In the genomic region with DNA sequence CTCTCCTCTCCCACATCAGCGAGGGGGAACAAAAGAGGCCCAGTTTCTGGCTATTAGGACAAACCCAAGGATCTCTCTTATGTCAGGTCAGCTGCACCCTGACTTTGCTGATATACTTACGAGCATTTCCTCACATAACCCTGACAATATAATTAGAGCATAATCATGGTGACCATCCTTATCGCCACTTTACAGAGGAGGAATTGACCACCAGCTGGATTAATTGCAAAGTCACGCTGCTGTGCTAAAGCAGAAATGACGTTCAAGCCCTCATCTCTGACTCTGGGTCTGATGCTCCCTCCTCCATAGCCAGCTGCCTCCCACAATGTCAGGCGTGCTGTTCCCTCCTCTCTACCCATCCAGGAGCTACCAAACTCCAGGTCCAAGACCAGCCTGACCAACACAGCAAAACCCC, we compare ENCODE assay signal across 1 cellular context.
TF ChIP-seq lines count a peak whose summit lies in the region.

No MANE protein-coding gene starts in this region.

TF ChIP-seq in K562, 482 proteins besides CTCF, POLR2A, EP300 and RAD21 (continued from another document and continues in another):
- TF ChIP-seq, protein P1, sequence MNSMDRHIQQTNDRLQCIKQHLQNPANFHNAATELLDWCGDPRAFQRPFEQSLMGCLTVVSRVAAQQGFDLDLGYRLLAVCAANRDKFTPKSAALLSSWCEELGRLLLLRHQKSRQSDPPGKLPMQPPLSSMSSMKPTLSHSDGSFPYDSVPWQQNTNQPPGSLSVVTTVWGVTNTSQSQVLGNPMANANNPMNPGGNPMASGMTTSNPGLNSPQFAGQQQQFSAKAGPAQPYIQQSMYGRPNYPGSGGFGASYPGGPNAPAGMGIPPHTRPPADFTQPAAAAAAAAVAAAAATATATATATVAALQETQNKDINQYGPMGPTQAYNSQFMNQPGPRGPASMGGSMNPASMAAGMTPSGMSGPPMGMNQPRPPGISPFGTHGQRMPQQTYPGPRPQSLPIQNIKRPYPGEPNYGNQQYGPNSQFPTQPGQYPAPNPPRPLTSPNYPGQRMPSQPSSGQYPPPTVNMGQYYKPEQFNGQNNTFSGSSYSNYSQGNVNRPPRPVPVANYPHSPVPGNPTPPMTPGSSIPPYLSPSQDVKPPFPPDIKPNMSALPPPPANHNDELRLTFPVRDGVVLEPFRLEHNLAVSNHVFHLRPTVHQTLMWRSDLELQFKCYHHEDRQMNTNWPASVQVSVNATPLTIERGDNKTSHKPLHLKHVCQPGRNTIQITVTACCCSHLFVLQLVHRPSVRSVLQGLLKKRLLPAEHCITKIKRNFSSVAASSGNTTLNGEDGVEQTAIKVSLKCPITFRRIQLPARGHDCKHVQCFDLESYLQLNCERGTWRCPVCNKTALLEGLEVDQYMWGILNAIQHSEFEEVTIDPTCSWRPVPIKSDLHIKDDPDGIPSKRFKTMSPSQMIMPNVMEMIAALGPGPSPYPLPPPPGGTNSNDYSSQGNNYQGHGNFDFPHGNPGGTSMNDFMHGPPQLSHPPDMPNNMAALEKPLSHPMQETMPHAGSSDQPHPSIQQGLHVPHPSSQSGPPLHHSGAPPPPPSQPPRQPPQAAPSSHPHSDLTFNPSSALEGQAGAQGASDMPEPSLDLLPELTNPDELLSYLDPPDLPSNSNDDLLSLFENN (IDR thresholded peaks at IDR 0.05; ENCODE audit: low read depth in 2 of 2, low read length in 2 of 2) = peak in 1 of 2 experiments; percentile 68; a peak in 1 of 4 replicates
- TF ChIP-seq ZNF79 (CRISPR knock-in tag; IDR thresholded peaks at IDR 0.05; ENCODE audit: low read depth) (no peak), ZSCAN29 (IDR thresholded peaks at IDR 0.05) (no peak), CREB5 (CRISPR knock-in tag; IDR thresholded peaks at IDR 0.05) (no peak), ZNF324 (CRISPR knock-in tag; IDR thresholded peaks at IDR 0.05) (no peak), MAFK (IDR thresholded peaks at IDR 0.05; ENCODE audit: low read length) (peak; percentile 89), SIN3B (IDR thresholded peaks at IDR 0.05; ENCODE audit: low read depth) (no peak), TBP (optimal IDR thresholded peaks at IDR 0.05; ENCODE audit: low read depth, low read length) (no peak), THAP7 (CRISPR knock-in tag; IDR thresholded peaks at IDR 0.05) (no peak), HDAC2 (IDR thresholded peaks at IDR 0.05) (peak; percentile 82), PHTF2 (CRISPR knock-in tag; IDR thresholded peaks at IDR 0.05) (no peak), RHOXF2B (CRISPR knock-in tag; conservative IDR thresholded peaks at IDR 0.05) (no peak), ZNF75A (CRISPR knock-in tag; IDR thresholded peaks at IDR 0.05) (no peak), MXD1 (CRISPR knock-in tag; IDR thresholded peaks at IDR 0.05; ENCODE audit: borderline replicate concordance, poor library complexity, severe bottlenecking) (no peak), HNRNPK (IDR thresholded peaks at IDR 0.05; ENCODE audit: low read depth, low read length, poor library complexity, severe bottlenecking) (no peak), JUN (IDR thresholded peaks at IDR 0.05; ENCODE audit: borderline replicate concordance, low read depth, low read length) (no peak), JUN (CRISPR knock-in tag; IDR thresholded peaks at IDR 0.05; ENCODE audit: borderline replicate concordance) (no peak), TAF15 (IDR thresholded peaks at IDR 0.05; ENCODE audit: low read depth, low read length) (no peak), MTF1 (CRISPR knock-in tag; IDR thresholded peaks at IDR 0.05; ENCODE audit: borderline replicate concordance) (no peak), TFAM (CRISPR knock-in tag; conservative IDR thresholded peaks at IDR 0.05) (no peak), ZKSCAN1 (IDR thresholded peaks at IDR 0.05; ENCODE audit: low read depth, low read length) (no peak), C11orf30 (IDR thresholded peaks at IDR 0.05; ENCODE audit: low read depth) (peak; percentile 96), BRF2 (IDR thresholded peaks at IDR 0.05; ENCODE audit: borderline replicate concordance, insufficient read depth, insufficient read length) (no peak), MTA3 (IDR thresholded peaks at IDR 0.05; ENCODE audit: borderline replicate concordance) (peak; percentile 74; the same call in 1 of the 2 replicates), ETV5 (CRISPR knock-in tag; IDR thresholded peaks at IDR 0.05; ENCODE audit: low read depth) (no peak), ARID2 (IDR thresholded peaks at IDR 0.05) (no peak), TFE3 (CRISPR knock-in tag; IDR thresholded peaks at IDR 0.05) (no peak), POLR3G (IDR thresholded peaks at IDR 0.05; ENCODE audit: extremely low read depth, insufficient read length, insufficient replicate concordance) (no peak), ZFP30 (CRISPR knock-in tag; IDR thresholded peaks at IDR 0.05; ENCODE audit: borderline replicate concordance) (no peak), FOXA3 (CRISPR knock-in tag; conservative IDR thresholded peaks at IDR 0.05 in 1 of 2, IDR thresholded peaks at IDR 0.05 in 1 of 2) (no peak), NONO (IDR thresholded peaks at IDR 0.05; ENCODE audit: low read depth in 2 of 2, low read length in 1 of 2) (0 out of 4 replicates have a peak, but pooled peaks of 1 of the 2 experiments have one; percentile 60), ZNF184 (CRISPR knock-in tag; IDR thresholded peaks at IDR 0.05) (no peak)
- TF ChIP-seq, protein P2, sequence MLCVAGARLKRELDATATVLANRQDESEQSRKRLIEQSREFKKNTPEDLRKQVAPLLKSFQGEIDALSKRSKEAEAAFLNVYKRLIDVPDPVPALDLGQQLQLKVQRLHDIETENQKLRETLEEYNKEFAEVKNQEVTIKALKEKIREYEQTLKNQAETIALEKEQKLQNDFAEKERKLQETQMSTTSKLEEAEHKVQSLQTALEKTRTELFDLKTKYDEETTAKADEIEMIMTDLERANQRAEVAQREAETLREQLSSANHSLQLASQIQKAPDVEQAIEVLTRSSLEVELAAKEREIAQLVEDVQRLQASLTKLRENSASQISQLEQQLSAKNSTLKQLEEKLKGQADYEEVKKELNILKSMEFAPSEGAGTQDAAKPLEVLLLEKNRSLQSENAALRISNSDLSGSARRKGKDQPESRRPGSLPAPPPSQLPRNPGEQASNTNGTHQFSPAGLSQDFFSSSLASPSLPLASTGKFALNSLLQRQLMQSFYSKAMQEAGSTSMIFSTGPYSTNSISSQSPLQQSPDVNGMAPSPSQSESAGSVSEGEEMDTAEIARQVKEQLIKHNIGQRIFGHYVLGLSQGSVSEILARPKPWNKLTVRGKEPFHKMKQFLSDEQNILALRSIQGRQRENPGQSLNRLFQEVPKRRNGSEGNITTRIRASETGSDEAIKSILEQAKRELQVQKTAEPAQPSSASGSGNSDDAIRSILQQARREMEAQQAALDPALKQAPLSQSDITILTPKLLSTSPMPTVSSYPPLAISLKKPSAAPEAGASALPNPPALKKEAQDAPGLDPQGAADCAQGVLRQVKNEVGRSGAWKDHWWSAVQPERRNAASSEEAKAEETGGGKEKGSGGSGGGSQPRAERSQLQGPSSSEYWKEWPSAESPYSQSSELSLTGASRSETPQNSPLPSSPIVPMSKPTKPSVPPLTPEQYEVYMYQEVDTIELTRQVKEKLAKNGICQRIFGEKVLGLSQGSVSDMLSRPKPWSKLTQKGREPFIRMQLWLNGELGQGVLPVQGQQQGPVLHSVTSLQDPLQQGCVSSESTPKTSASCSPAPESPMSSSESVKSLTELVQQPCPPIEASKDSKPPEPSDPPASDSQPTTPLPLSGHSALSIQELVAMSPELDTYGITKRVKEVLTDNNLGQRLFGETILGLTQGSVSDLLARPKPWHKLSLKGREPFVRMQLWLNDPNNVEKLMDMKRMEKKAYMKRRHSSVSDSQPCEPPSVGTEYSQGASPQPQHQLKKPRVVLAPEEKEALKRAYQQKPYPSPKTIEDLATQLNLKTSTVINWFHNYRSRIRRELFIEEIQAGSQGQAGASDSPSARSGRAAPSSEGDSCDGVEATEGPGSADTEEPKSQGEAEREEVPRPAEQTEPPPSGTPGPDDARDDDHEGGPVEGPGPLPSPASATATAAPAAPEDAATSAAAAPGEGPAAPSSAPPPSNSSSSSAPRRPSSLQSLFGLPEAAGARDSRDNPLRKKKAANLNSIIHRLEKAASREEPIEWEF (CRISPR knock-in tag; IDR thresholded peaks at IDR 0.05) = no peak
- TF ChIP-seq, protein P3, sequence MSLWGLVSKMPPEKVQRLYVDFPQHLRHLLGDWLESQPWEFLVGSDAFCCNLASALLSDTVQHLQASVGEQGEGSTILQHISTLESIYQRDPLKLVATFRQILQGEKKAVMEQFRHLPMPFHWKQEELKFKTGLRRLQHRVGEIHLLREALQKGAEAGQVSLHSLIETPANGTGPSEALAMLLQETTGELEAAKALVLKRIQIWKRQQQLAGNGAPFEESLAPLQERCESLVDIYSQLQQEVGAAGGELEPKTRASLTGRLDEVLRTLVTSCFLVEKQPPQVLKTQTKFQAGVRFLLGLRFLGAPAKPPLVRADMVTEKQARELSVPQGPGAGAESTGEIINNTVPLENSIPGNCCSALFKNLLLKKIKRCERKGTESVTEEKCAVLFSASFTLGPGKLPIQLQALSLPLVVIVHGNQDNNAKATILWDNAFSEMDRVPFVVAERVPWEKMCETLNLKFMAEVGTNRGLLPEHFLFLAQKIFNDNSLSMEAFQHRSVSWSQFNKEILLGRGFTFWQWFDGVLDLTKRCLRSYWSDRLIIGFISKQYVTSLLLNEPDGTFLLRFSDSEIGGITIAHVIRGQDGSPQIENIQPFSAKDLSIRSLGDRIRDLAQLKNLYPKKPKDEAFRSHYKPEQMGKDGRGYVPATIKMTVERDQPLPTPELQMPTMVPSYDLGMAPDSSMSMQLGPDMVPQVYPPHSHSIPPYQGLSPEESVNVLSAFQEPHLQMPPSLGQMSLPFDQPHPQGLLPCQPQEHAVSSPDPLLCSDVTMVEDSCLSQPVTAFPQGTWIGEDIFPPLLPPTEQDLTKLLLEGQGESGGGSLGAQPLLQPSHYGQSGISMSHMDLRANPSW (CRISPR knock-in tag; IDR thresholded peaks at IDR 0.05) = no peak
